ENCODE assay signal across 8 cellular contexts in the genomic region with DNA sequence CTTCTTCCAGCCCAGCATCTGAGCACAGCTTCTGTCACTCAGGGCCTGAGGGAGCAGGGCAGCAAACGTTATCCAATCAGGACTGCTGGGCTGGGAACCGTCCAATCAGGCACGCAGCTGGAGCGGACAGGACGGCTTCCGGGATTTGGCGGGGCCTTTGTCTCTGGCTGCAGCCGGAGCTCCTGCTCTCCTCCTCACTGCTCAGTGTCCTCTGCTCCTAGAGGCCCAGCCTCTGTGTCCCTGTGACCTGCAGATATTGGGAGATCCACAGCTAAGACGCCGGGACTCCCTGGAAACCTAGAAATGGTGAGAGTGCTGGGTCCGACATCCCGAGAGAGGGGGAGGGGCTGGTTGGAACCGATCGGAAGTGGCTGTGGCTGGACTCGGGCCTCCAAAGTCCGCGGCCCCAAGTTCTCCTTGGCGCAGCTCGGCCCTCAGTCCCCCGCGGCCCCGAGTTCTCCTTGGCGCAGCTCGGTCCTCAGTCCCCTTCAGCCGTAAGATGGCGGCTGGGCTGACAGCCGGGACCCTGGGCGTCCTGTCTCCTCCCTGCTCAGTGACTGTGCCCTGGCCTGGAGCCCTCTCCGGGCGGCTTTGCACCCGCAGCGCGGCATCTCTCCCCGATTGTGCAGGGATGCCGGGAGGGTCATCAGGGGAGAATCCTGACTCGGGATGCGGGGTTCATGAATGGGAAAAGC. TPM values are rescaled to one million over a fixed set of nuclear protein-coding genes. Genes with fewer than 3 reads are reported as not detected.
DNase-seq lines count a peak whose midpoint lies in the region; ATAC-seq and TF ChIP-seq lines count a peak whose summit lies in the region.

Gene ZNF107, plus strand, starts transcription at position 154 of the 695 bp plus-strand sequence. Its CDS starts 150 bp downstream, at position 304.

- H3K27me3 ChIP-seq in BLaER1 treated with 17β-estradiol and CSF1 and Interleukin-3, amounts not matched to agents 10 nM and 100 nM = no peaks in the 10 kb centered on the region
- H3K27me3 ChIP-seq in left lung = no peaks in the 10 kb centered on the region

- TF ChIP-seq CTCF in left lung (IDR thresholded peaks at IDR 0.05) = no peak

- DNase-seq in NCI-H748 (lab: John Stamatoyannopoulos, UW; ENCODE audit: unreplicated experiment) = peak; percentile 95
- peak; percentile 75 for DNase-seq in activated CD4-positive, alpha-beta T cell treated with anti-CD3 and anti-CD28 coated beads, Interleukin-2, amount 50 U/mL, for 1 hour
- peak; percentile 92 to 94 for DNase-seq in left lung
- DNase-seq in stimulated activated CD4-positive, alpha-beta T cell treated with anti-CD3 and anti-CD28 coated beads, Interleukin-2, amount 100 ng/mL, for 48 hours = peak; percentile 64 to 69

- H3K4me3 Mint-ChIP-seq in dendritic cell treated with granulocyte-macrophage colony-stimulating factor and Interleukin-4, amounts not matched to agents 40 ng/mL and 50 ng/mL, for 4 days = peak within 1 kb of the TSS; percentile 98

- peak within 1 kb of the TSS; percentile 86 to 100 (median 95) for H3K9ac ChIP-seq in BLaER1 treated with 17β-estradiol and CSF1 and Interleukin-3, amounts not matched to agents 10 nM and 100 nM

- peak within 1 kb of the TSS; percentile 77 to 99 (median 95) for H3K27ac ChIP-seq in BLaER1 treated with 17β-estradiol and CSF1 and Interleukin-3, amounts not matched to agents 10 nM and 100 nM
- H3K27ac ChIP-seq in left lung = peak within 1 kb of the TSS; percentile 55 to 78

- H3K4me3 ChIP-seq in BLaER1 treated with 17β-estradiol and CSF1 and Interleukin-3, amounts not matched to agents 10 nM and 100 nM = peak within 1 kb of the TSS; percentile 65 to 100 (median 86)
- peak within 1 kb of the TSS; percentile 56 to 71 for H3K4me3 ChIP-seq in left lung

- peaks cover 34% of the 10 kb centered on the region for H3K36me3 Mint-ChIP-seq in dendritic cell treated with granulocyte-macrophage colony-stimulating factor and Interleukin-4, amounts not matched to agents 40 ng/mL and 50 ng/mL, for 4 days (ENCODE audit: low read depth)

- H3K4me2 ChIP-seq in BLaER1 treated with 17β-estradiol and CSF1 and Interleukin-3, amounts not matched to agents 10 nM and 100 nM = peak within 1 kb of the TSS; percentile 76 to 91 (median 85)

- H3K4me1 Mint-ChIP-seq in dendritic cell treated with granulocyte-macrophage colony-stimulating factor and Interleukin-4, amounts not matched to agents 40 ng/mL and 50 ng/mL, for 4 days (ENCODE audit: low read depth) = peaks cover 16% of the 10 kb centered on the region

- H3K27me3 Mint-ChIP-seq in dendritic cell treated with granulocyte-macrophage colony-stimulating factor and Interleukin-4, amounts not matched to agents 40 ng/mL and 50 ng/mL, for 4 days = no peaks in the 10 kb centered on the region

- H3K36me3 ChIP-seq in BLaER1 treated with 17β-estradiol and CSF1 and Interleukin-3, amounts not matched to agents 10 nM and 100 nM = peaks cover 25 to 40% (median 36%) of the 10 kb centered on the region in 11 experiments
- peaks cover 0 to 19% of the 10 kb centered on the region in 2 donors for H3K36me3 ChIP-seq in left lung

- peak; percentile 94 for ATAC-seq in GM19351 (IDR thresholded peaks at IDR 0.05; ENCODE audit: unreplicated experiment)
- ATAC-seq in HG03521 (IDR thresholded peaks at IDR 0.05; ENCODE audit: unreplicated experiment) = peak; percentile 99
- peak; percentile 100 for ATAC-seq in left lung

- intact Hi-C loops in dendritic cell treated with granulocyte-macrophage colony-stimulating factor and Interleukin-4, amounts not matched to agents 40 ng/mL and 50 ng/mL, for 4 days (cut with micrococcal nuclease) = loop anchor here (1.0 to 5.0 kb wide), 2 partner anchors 103 to 739 kb away; partner anchors contain the start of gene ZNF680
- intact Hi-C loops in left lung (cut with DNase I) = no loop called here

- H4K20me1 ChIP-seq in BLaER1 treated with 17β-estradiol and CSF1 and Interleukin-3, amounts not matched to agents 10 nM and 100 nM = peaks cover 0 to 6% (median 0%) of the 10 kb centered on the region in 11 experiments; a peak in 4 of 22 replicates

- H3K4me1 ChIP-seq in BLaER1 treated with 17β-estradiol and CSF1 and Interleukin-3, amounts not matched to agents 10 nM and 100 nM = peaks cover 6 to 19% (median 13%) of the 10 kb centered on the region in 10 experiments; a peak in 19 of 20 replicates
- H3K4me1 ChIP-seq in left lung = peaks cover 0 to 14% of the 10 kb centered on the region in 2 donors

- peaks cover 37% of the 10 kb centered on the region for H3K9me3 Mint-ChIP-seq in dendritic cell treated with granulocyte-macrophage colony-stimulating factor and Interleukin-4, amounts not matched to agents 40 ng/mL and 50 ng/mL, for 4 days

- peaks cover 34 to 48% (median 45%) of the 10 kb centered on the region in 11 experiments for H3K9me3 ChIP-seq in BLaER1 treated with 17β-estradiol and CSF1 and Interleukin-3, amounts not matched to agents 10 nM and 100 nM (replicated peaks in 1 of 11)
- H3K9me3 ChIP-seq in left lung = peaks cover 0 to 3% of the 10 kb centered on the region in 2 donors

- peak within 1 kb of the TSS; percentile 90 for H3K27ac Mint-ChIP-seq in dendritic cell treated with granulocyte-macrophage colony-stimulating factor and Interleukin-4, amounts not matched to agents 40 ng/mL and 50 ng/mL, for 4 days

RNA-seq across cellular contexts. Expression of gene ZNF107, which starts in this region (rescaled TPM):
- total RNA-seq in left lung = 1 to 10 TPM; 3.8 to 7.3 TPM

Comparison
In these comparisons a context has a peak if more than half of its experiments do, and no peak if none do; other contexts are left out.
1. Peak in every context shown above with its lines: DNase-seq, ATAC-seq, H3K4me3 ChIP-seq and H3K27ac ChIP-seq.